Comparison of ENCODE assay signal across 8 cellular contexts in the genomic region with DNA sequence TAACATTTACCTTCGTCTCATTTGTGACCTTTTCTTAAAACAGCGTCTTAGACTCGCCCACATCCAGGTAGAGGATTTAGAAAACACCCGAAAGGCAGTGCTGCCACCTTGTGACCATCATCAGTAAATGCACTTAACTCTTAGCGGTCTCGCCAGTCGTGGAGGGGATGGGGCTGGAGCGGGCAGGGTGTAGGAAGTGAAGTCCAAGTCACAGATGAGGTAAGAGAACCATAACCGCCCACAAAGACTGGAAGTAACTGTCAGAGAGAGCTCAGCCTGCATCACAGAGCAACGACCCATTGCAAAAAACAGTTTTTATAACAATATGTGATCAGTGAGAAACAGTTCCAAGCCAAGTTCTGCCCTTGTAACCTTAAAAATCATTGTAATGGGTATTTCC. TPM values are rescaled to one million over a fixed set of nuclear protein-coding genes. Genes with fewer than 3 reads are reported as not detected.
A peak's percentile ranks its signal among the peaks of the same experiment; 100 is the strongest.
DNase-seq lines count a peak whose midpoint lies in the region; ATAC-seq and TF ChIP-seq lines count a peak whose summit lies in the region.

No MANE protein-coding gene starts in this region.

- H3K4me3 Mint-ChIP-seq in activated naive CD4-positive, alpha-beta T cell treated with anti-CD3 and anti-CD28 coated beads, Interleukin-2, amount 10 ng/mL, durations not matched to agents 7 days and 5 days: no peak overlapping the region

- H3K27me3 Mint-ChIP-seq in activated naive CD4-positive, alpha-beta T cell treated with anti-CD3 and anti-CD28 coated beads, Interleukin-2, amount 10 ng/mL, durations not matched to agents 7 days and 5 days: peaks cover 79% of the 10 kb centered on the region

- H3K36me3 Mint-ChIP-seq in activated naive CD4-positive, alpha-beta T cell treated with anti-CD3 and anti-CD28 coated beads, Interleukin-2, amount 10 ng/mL, durations not matched to agents 7 days and 5 days: no peaks in the 10 kb centered on the region

- peaks cover 17% of the 10 kb centered on the region for H3K4me1 Mint-ChIP-seq in activated naive CD4-positive, alpha-beta T cell treated with anti-CD3 and anti-CD28 coated beads, Interleukin-2, amount 10 ng/mL, durations not matched to agents 7 days and 5 days

- TF ChIP-seq CTCF in GM06990 (IDR thresholded peaks at IDR 0.05; ENCODE audit: insufficient read depth, low read length, poor library complexity, severe bottlenecking): peak; percentile 91
- peak; percentile 86 for TF ChIP-seq CTCF in retinal pigment epithelial cell (conservative IDR thresholded peaks at IDR 0.05; ENCODE audit: low read depth, low read length)

- in situ Hi-C loops in SK-MEL-5 (cut with HindIII; ENCODE audit: low pct_unique_long_range_greater_than_20kb, low sequenced_read_pairs): no loop called here

- CTCF ChIA-PET in activated naive CD4-positive, alpha-beta T cell treated with anti-CD3 and anti-CD28 coated beads, Interleukin-2, amount 10 ng/mL, durations not matched to agents 7 days and 5 days (lab: Charles Lee): interaction anchor here (0.8 to 6.1 kb wide), 10 partner anchors 10 to 79 kb away, joined by 3 to 120 read pairs (median 3); a partner anchor contains a TSS

- peaks cover 4% of the 10 kb centered on the region for H3K27me3 ChIP-seq in GM06990 (replicated peaks; ENCODE audit: control insufficient read depth, insufficient read depth, low read length)

- H3K9me3 Mint-ChIP-seq in activated naive CD4-positive, alpha-beta T cell treated with anti-CD3 and anti-CD28 coated beads, Interleukin-2, amount 10 ng/mL, durations not matched to agents 7 days and 5 days: no peaks in the 10 kb centered on the region

- ATAC-seq in left cardiac atrium (peak in 1 of 2 donors; percentile 87), HG03460 (IDR thresholded peaks at IDR 0.05; ENCODE audit: unreplicated experiment) (no peak), HG02840 (IDR thresholded peaks at IDR 0.05; ENCODE audit: low FRiP score, unreplicated experiment) (no peak)

- H3K36me3 ChIP-seq in GM06990 (ENCODE audit: control insufficient read depth, insufficient read depth, low read length): no peaks in the 10 kb centered on the region

- H3K27ac Mint-ChIP-seq in activated naive CD4-positive, alpha-beta T cell treated with anti-CD3 and anti-CD28 coated beads, Interleukin-2, amount 10 ng/mL, durations not matched to agents 7 days and 5 days: no peak overlapping the region

- H3K4me3 ChIP-seq in GM06990 (replicated peaks; ENCODE audit: low read depth, low read length) (no peak overlapping the region), retinal pigment epithelial cell (ENCODE audit: low read length) (no peak overlapping the region)

- DNase-seq in GM06990 (ENCODE audit: extremely low read depth, insufficient read length) (peak; percentile 55), NCI-H1048 (lab: John Stamatoyannopoulos, UW) (peak; percentile 56), SK-MEL-5 (ENCODE audit: low read depth, low spot score) (peak; percentile 82), left cardiac atrium (peak; percentile 48), retinal pigment epithelial cell (ENCODE audit: low read depth) (peak; percentile 25)
- peak; percentile 82 for DNase-seq in activated naive CD4-positive, alpha-beta T cell treated with anti-CD3 and anti-CD28 coated beads, Interleukin-2, amount 10 ng/mL, durations not matched to agents 7 days and 5 days

- intact Hi-C loops in left cardiac atrium (cut with DNase I): no loop called here

RNA-seq across cellular contexts. Expression of a gene that starts 10.7 kb away (rescaled TPM):
- not detected in 2 replicates for total RNA-seq in SK-MEL-5 (2014; rRNA removed; shearing (Covaris generic))
- not detected in 2 replicates for polyA plus RNA-seq in SK-MEL-5 (2015; cell fraction: cytosol; rRNA removed)
- polyA plus RNA-seq in SK-MEL-5 (2015; cell fraction: nucleus; rRNA removed): not detected in 2 replicates
- total RNA-seq in left cardiac atrium: under 1 TPM; 0.29 to 0.60 TPM

RNA-seq across cellular contexts. Expression of a gene that starts 30.3 kb away (rescaled TPM):
- total RNA-seq in SK-MEL-5 (2014; rRNA removed; shearing (Covaris generic)): 0.13 TPM in 1 of 2 replicates, not detected in the other
- polyA plus RNA-seq in SK-MEL-5 (2015; cell fraction: cytosol; rRNA removed): 0.05 and 0.08 TPM in 2 replicates
- not detected in 2 replicates for polyA plus RNA-seq in SK-MEL-5 (2015; cell fraction: nucleus; rRNA removed)
- under 1 TPM in 1 of 2 donors, not detected in 1; 0.08 TPM for total RNA-seq in left cardiac atrium

RNA-seq across cellular contexts. Expression of a gene that starts 58.8 kb away (rescaled TPM):
- not detected in 2 replicates for total RNA-seq in SK-MEL-5 (2014; rRNA removed; shearing (Covaris generic))
- not detected in 2 replicates for polyA plus RNA-seq in SK-MEL-5 (2015; cell fraction: cytosol; rRNA removed)
- polyA plus RNA-seq in SK-MEL-5 (2015; cell fraction: nucleus; rRNA removed): not detected in 2 replicates
- total RNA-seq in left cardiac atrium: not detected

RNA-seq across cellular contexts. Expression of a gene that starts 59.2 kb away (rescaled TPM):
- not detected in 2 replicates for total RNA-seq in SK-MEL-5 (2014; rRNA removed; shearing (Covaris generic))
- polyA plus RNA-seq in SK-MEL-5 (2015; cell fraction: cytosol; rRNA removed): 0.20 TPM in 1 of 2 replicates, not detected in the other
- polyA plus RNA-seq in SK-MEL-5 (2015; cell fraction: nucleus; rRNA removed): not detected in 2 replicates
- total RNA-seq in left cardiac atrium: not detected

Comparison
In these comparisons a context has a peak if more than half of its experiments do, and no peak if none do; other contexts are left out.
1. DNase-seq: peak in every context shown above with its lines; median percentile 82 in SK-MEL-5; 82 in activated naive CD4-positive, alpha-beta T cell treated with anti-CD3 and anti-CD28 coated beads, Interleukin-2, amount 10 ng/mL, durations not matched to agents 7 days and 5 days; 56 in NCI-H1048; 55 in GM06990; 48 in left cardiac atrium; 25 in retinal pigment epithelial cell.